Comparison of ENCODE assay signal across 8 cellular contexts in genomic region chr17:38853292-38854219, GRCh38. TPM values are rescaled to one million over a fixed set of nuclear protein-coding genes. Genes with fewer than 3 reads are reported as not detected.
DNase-seq lines count a peak whose midpoint lies in the region; ATAC-seq, FAIRE-seq and TF ChIP-seq lines count a peak whose summit lies in the region.

Gene RPL23, minus strand, starts transcription at chr17:38853721. Its CDS starts 11 bp downstream, at chr17:38853710.

- peaks cover 54% of the 10 kb centered on the region for H3K4me1 Mint-ChIP-seq in T-helper 1 cell treated with Interleukin-12 subunit alpha and Interleukin-12 subunit beta and Interleukin-4 antibody, amounts not matched to agents 30 μg/mL and 1 μg/mL, for 36 hours (ENCODE audit: low read depth)
- H3K4me1 Mint-ChIP-seq in progenitor cell of endocrine pancreas (ENCODE audit: low read depth): peaks cover 25% of the 10 kb centered on the region

- peak within 1 kb of the TSS; percentile 98 for H3K4me3 Mint-ChIP-seq in T-helper 1 cell treated with Interleukin-12 subunit alpha and Interleukin-12 subunit beta and Interleukin-4 antibody, amounts not matched to agents 30 μg/mL and 1 μg/mL, for 36 hours
- H3K4me3 Mint-ChIP-seq in progenitor cell of endocrine pancreas (ENCODE audit: low read depth): peak within 1 kb of the TSS; percentile 97

- FAIRE-seq in GM12891 (lab: Jason Lieb, UNC): peak; percentile 87

- intact Hi-C loops in heart right ventricle (cut with DNase I): loop anchor here in 6 of 10 donors (1.0 to 10.0 kb wide), 3 partner anchors 28 to 99 kb away; partner anchors contain the start of genes CWC25 (in 5 of the 6) and PSMB3 (in 1 of the 6)
- intact Hi-C loops in upper lobe of right lung (cut with DNase I): no loop called here

- H3K36me3 Mint-ChIP-seq in T-helper 1 cell treated with Interleukin-12 subunit alpha and Interleukin-12 subunit beta and Interleukin-4 antibody, amounts not matched to agents 30 μg/mL and 1 μg/mL, for 36 hours (ENCODE audit: low read depth): peaks cover 51% of the 10 kb centered on the region
- peaks cover 37% of the 10 kb centered on the region for H3K36me3 Mint-ChIP-seq in progenitor cell of endocrine pancreas (ENCODE audit: insufficient read depth)

- peak; percentile 99 for TF ChIP-seq POLR2A in GM12891 (IDR thresholded peaks at IDR 0.05; ENCODE audit: low read depth, low read length)

- ATAC-seq in HG02852 (IDR thresholded peaks at IDR 0.05; ENCODE audit: unreplicated experiment): peak; percentile 81
- peak; percentile 95 to 99 (median 98) for ATAC-seq in heart right ventricle
- ATAC-seq in upper lobe of right lung: peak; percentile 95

- H3K27me3 ChIP-seq in heart right ventricle (no peaks in the 10 kb centered on the region), upper lobe of right lung (no peaks in the 10 kb centered on the region)

- no peaks in the 10 kb centered on the region for H3K9me3 ChIP-seq in heart right ventricle
- no peaks in the 10 kb centered on the region for H3K9me3 ChIP-seq in upper lobe of right lung

- no peaks in the 10 kb centered on the region for H3K27me3 Mint-ChIP-seq in T-helper 1 cell treated with Interleukin-12 subunit alpha and Interleukin-12 subunit beta and Interleukin-4 antibody, amounts not matched to agents 30 μg/mL and 1 μg/mL, for 36 hours (ENCODE audit: low read depth)
- H3K27me3 Mint-ChIP-seq in progenitor cell of endocrine pancreas: no peaks in the 10 kb centered on the region

- H3K4me1 ChIP-seq in heart right ventricle (peaks cover 12 to 43% (median 32%) of the 10 kb centered on the region in 9 donors), upper lobe of right lung (peaks cover 21% of the 10 kb centered on the region)

- peak within 1 kb of the TSS; percentile 48 to 83 (median 67) for H3K4me3 ChIP-seq in heart right ventricle
- peak within 1 kb of the TSS; percentile 61 for H3K4me3 ChIP-seq in upper lobe of right lung

- H3K36me3 ChIP-seq in heart right ventricle (peaks cover 0 to 43% (median 36%) of the 10 kb centered on the region in 9 donors), upper lobe of right lung (peaks cover 41% of the 10 kb centered on the region)

- DNase-seq in GM12891 (ENCODE audit: insufficient read length, low spot score) (peak; percentile 76), NCI-H1694 treated with DMSO at 0.1 percent for 48 hours (lab: John Stamatoyannopoulos, UW) (peak; percentile 98), amniotic epithelial cell (ENCODE audit: low read depth) (peak; percentile 97), heart right ventricle (peak; percentile 90 to 98), progenitor cell of endocrine pancreas (ENCODE audit: low spot score, unreplicated experiment) (peak; percentile 78), upper lobe of right lung (peak; percentile 95)

- no peaks in the 10 kb centered on the region for H3K9me3 Mint-ChIP-seq in T-helper 1 cell treated with Interleukin-12 subunit alpha and Interleukin-12 subunit beta and Interleukin-4 antibody, amounts not matched to agents 30 μg/mL and 1 μg/mL, for 36 hours
- no peaks in the 10 kb centered on the region for H3K9me3 Mint-ChIP-seq in progenitor cell of endocrine pancreas (ENCODE audit: low read depth)

- H3K27ac ChIP-seq in heart right ventricle: peak within 1 kb of the TSS; percentile 81 to 98 (median 92)
- peak within 1 kb of the TSS; percentile 97 for H3K27ac ChIP-seq in upper lobe of right lung

- H3K27ac Mint-ChIP-seq in T-helper 1 cell treated with Interleukin-12 subunit alpha and Interleukin-12 subunit beta and Interleukin-4 antibody, amounts not matched to agents 30 μg/mL and 1 μg/mL, for 36 hours: peak within 1 kb of the TSS; percentile 100
- H3K27ac Mint-ChIP-seq in progenitor cell of endocrine pancreas: peak within 1 kb of the TSS; percentile 100

- no peak for TF ChIP-seq CTCF in heart right ventricle (IDR thresholded peaks at IDR 0.05)
- TF ChIP-seq CTCF in progenitor cell of endocrine pancreas (IDR thresholded peaks at IDR 0.05; ENCODE audit: unreplicated experiment): no peak
- TF ChIP-seq CTCF in upper lobe of right lung (IDR thresholded peaks at IDR 0.05): no peak

- 0 to 1% methylated on average over 48 of the region's 48 CpGs for WGBS in heart right ventricle, 2 donors

TF ChIP-seq in GM12891, 5 proteins besides CTCF, POLR2A, EP300 and RAD21:
- TF ChIP-seq SPI1 (IDR thresholded peaks at IDR 0.05; ENCODE audit: low read depth, low read length): peak; percentile 89
- peak; percentile 99 for TF ChIP-seq POLR2AphosphoS5 (IDR thresholded peaks at IDR 0.05; ENCODE audit: low read depth, low read length)
- TF ChIP-seq PAX5 (IDR thresholded peaks at IDR 0.05; ENCODE audit: insufficient read depth, low read length, severe bottlenecking): no peak
- peak; percentile 99 for TF ChIP-seq TAF1 (IDR thresholded peaks at IDR 0.05; ENCODE audit: low read depth, low read length)
- peak; percentile 87 for TF ChIP-seq POU2F2 (IDR thresholded peaks at IDR 0.05; ENCODE audit: low read depth, low read length)

RNA-seq across cellular contexts. Expression of gene RPL23, which starts in this region (rescaled TPM):
- polyA plus RNA-seq in GM12891 (2012; ENCODE audit: low read depth, missing spikeins): 5,289 TPM
- total RNA-seq in heart right ventricle (100 to 1,000 TPM; 725 to 991 (median 835) TPM), progenitor cell of endocrine pancreas (1,623 and 1,642 TPM in 2 replicates), upper lobe of right lung (1,142 TPM)
- 1,000 to 10,000 TPM; 1,798 to 2,733 TPM for polyA plus RNA-seq in heart right ventricle

Comparison
In these comparisons a context has a peak if more than half of its experiments do, and no peak if none do; other contexts are left out.
1. Peak in every context shown above with its lines: DNase-seq, ATAC-seq, H3K4me3 ChIP-seq and H3K27ac ChIP-seq.